Comparison of ENCODE assay signal across 9 cellular contexts in genomic region chr19:11152318-11153062, GRCh38. TPM values are rescaled to one million over a fixed set of nuclear protein-coding genes. Genes with fewer than 3 reads are reported as not detected.
A peak's percentile ranks its signal among the peaks of the same experiment; 100 is the strongest.
DNase-seq lines count a peak whose midpoint lies in the region; ATAC-seq and TF ChIP-seq lines count a peak whose summit lies in the region.
"Had no signal": no experiment of that assay in that cellular context is flagged by ENCODE, and none has a peak within 500 bp of the region (broad histone marks: within the 10 kb centered on the region; RNA-seq: fewer than 3 reads in every experiment).

No MANE protein-coding gene starts in this region.

- no peak overlapping the region for H3K27ac ChIP-seq in DND-41 (ENCODE audit: low read length)
- peak overlapping the region; percentile 38 to 88 (median 83) for H3K27ac ChIP-seq in heart right ventricle
- peak overlapping the region; percentile 72 for H3K27ac ChIP-seq in psoas muscle

- ATAC-seq in DND-41 (ENCODE audit: insufficient read depth, low read depth) (no peak), heart right ventricle (peak; percentile 7 to 74 (median 52)), psoas muscle (peak; percentile 53 to 81 (median 76)), GM18861 (IDR thresholded peaks at IDR 0.05; ENCODE audit: unreplicated experiment) (no peak), HG03432 (IDR thresholded peaks at IDR 0.05; ENCODE audit: unreplicated experiment) (no peak)
- ATAC-seq: natural killer cell treated with Interleukin-12 subunit alpha and Interleukin-12 subunit beta and Interleukin-15 and Interleukin-18, amount 100 ng/mL, for 72 hours had no signal

- WGBS in heart right ventricle, 2 donors = 62 to 63% methylated on average over 11 of the region's 11 CpGs
- 43 to 56% (median 51%) methylated on average over 11 of the region's 11 CpGs for WGBS in psoas muscle, 3 donors

- H3K36me3 ChIP-seq in DND-41 (ENCODE audit: insufficient read depth, low read length) = peaks cover 61% of the 10 kb centered on the region
- no peaks in the 10 kb centered on the region for H3K36me3 ChIP-seq in adipocyte (ENCODE audit: control insufficient read depth, insufficient read depth, low read length, severe bottlenecking)
- H3K36me3 ChIP-seq in heart right ventricle = peaks cover 0 to 9% (median 0%) of the 10 kb centered on the region in 9 donors
- no peaks in the 10 kb centered on the region for H3K36me3 ChIP-seq in psoas muscle (ENCODE audit: insufficient read depth in 1 of 2, low read depth in 1 of 2)

- H3K4me1 ChIP-seq in DND-41 (ENCODE audit: insufficient read depth, low read length) (peaks cover 37% of the 10 kb centered on the region), adipocyte (ENCODE audit: control insufficient read depth, insufficient read depth, low read length) (peaks cover 25% of the 10 kb centered on the region), heart right ventricle (peaks cover 5 to 43% (median 25%) of the 10 kb centered on the region in 9 donors), psoas muscle (peaks cover 23% of the 10 kb centered on the region)

- intact Hi-C loops in heart right ventricle (cut with DNase I) = no loop called here
- intact Hi-C loops in psoas muscle (cut with DNase I) = no loop called here

- no peak overlapping the region for H2AFZ ChIP-seq in DND-41 (ENCODE audit: low read depth, low read length)

- no peak overlapping the region for H3K9ac ChIP-seq in DND-41 (ENCODE audit: low read depth, low read length)
- H3K9ac ChIP-seq in adipocyte (ENCODE audit: low read length) = peak overlapping the region; percentile 83

- no peak for DNase-seq in DND-41
- DNase-seq in adipocyte (ENCODE audit: low read depth) = peak; percentile 59
- peak; percentile 66 to 74 for DNase-seq in heart right ventricle
- peak; percentile 82 to 90 for DNase-seq in psoas muscle
- DNase-seq in Ammon's horn (ENCODE audit: low spot score) = no peak
- no peak for DNase-seq in stimulated activated CD4-positive, alpha-beta T cell treated with anti-CD3 and anti-CD28 coated beads, Interleukin-2, amount 100 ng/mL, for 48 hours

- peaks cover 70% of the 10 kb centered on the region for H3K79me2 ChIP-seq in DND-41 (ENCODE audit: insufficient read depth, low read length)

- H3K9me3 ChIP-seq in DND-41 (ENCODE audit: insufficient read depth, low read length, severe bottlenecking) (no peaks in the 10 kb centered on the region), adipocyte (ENCODE audit: control insufficient read depth, low read length) (no peaks in the 10 kb centered on the region), heart right ventricle (no peaks in the 10 kb centered on the region), psoas muscle (no peaks in the 10 kb centered on the region)

- H3K4me3 ChIP-seq in DND-41 (ENCODE audit: low read depth in 1 of 2, low read length in 2 of 2) (peak overlapping the region in 1 of 2 experiments; percentile 4; a peak in 1 of 4 replicates), adipocyte (ENCODE audit: low read length) (no peak overlapping the region), heart right ventricle (no peak overlapping the region), psoas muscle (no peak overlapping the region)

- no peak for TF ChIP-seq CTCF in DND-41 (IDR thresholded peaks at IDR 0.05; ENCODE audit: borderline replicate concordance, extremely low read depth, low read length, poor library complexity, severe bottlenecking)
- TF ChIP-seq CTCF in heart right ventricle (IDR thresholded peaks at IDR 0.05) = no peak
- TF ChIP-seq CTCF in psoas muscle (IDR thresholded peaks at IDR 0.05) = no peak

- H3K27me3 ChIP-seq in DND-41 (ENCODE audit: insufficient read depth, low read length, poor library complexity) (no peaks in the 10 kb centered on the region), adipocyte (replicated peaks; ENCODE audit: control insufficient read depth, insufficient read depth, low read length) (no peaks in the 10 kb centered on the region), heart right ventricle (no peaks in the 10 kb centered on the region), psoas muscle (ENCODE audit: insufficient read depth in 3 of 3, low read length in 2 of 3) (no peaks in the 10 kb centered on the region)

- H3K4me2 ChIP-seq in DND-41 (ENCODE audit: insufficient read depth, low read length) = peak overlapping the region; percentile 35

- H4K20me1 ChIP-seq in DND-41 (ENCODE audit: insufficient read depth, low read length) = peaks cover 21% of the 10 kb centered on the region

RNA-seq across cellular contexts. Expression of gene SPC24, which starts 3.1 kb away (rescaled TPM):
- 1 to 10 TPM; 1.6 to 8.5 (median 3.2) TPM for total RNA-seq in heart right ventricle
- 1 to 10 TPM in 1 of 2 donors, under 1 TPM in 1; 0.93 to 5.9 TPM for polyA plus RNA-seq in heart right ventricle
- total RNA-seq in psoas muscle = 1 to 10 TPM in 2 of 4 donors, under 1 TPM in 2; 0.51 to 1.7 (median 0.98) TPM
- polyA plus RNA-seq in psoas muscle = under 1 TPM; 0.14 to 0.55 (median 0.44) TPM

RNA-seq across cellular contexts. Expression of gene KANK2, which starts 44.9 kb away (rescaled TPM):
- total RNA-seq in heart right ventricle (100 to 1,000 TPM; 243 to 355 (median 307) TPM), psoas muscle (100 to 1,000 TPM in 1 of 4 donors, 10 to 100 TPM in 3; 44.0 to 103 (median 68.0) TPM)
- polyA plus RNA-seq in heart right ventricle (100 to 1,000 TPM; 165 to 226 TPM), psoas muscle (10 to 100 TPM; 23.7 to 29.9 (median 25.8) TPM)

Comparison
In these comparisons a context has a peak if more than half of its experiments do, and no peak if none do; other contexts are left out.
1. ATAC-seq: peak in heart right ventricle (8 of 8) and psoas muscle (4 of 4); none in DND-41 (single experiment), GM18861 (single experiment) and HG03432 (single experiment).
2. DNase-seq: peak in adipocyte (single experiment), heart right ventricle (2 of 2) and psoas muscle (2 of 2); none in DND-41 (single experiment), Ammon's horn (single experiment) and stimulated activated CD4-positive, alpha-beta T cell treated with anti-CD3 and anti-CD28 coated beads, Interleukin-2, amount 100 ng/mL, for 48 hours (0 of 2).